Comparison of ENCODE assay signal across 8 cellular contexts in genomic region chr16:25014500-25015147, GRCh38. TPM values are rescaled to one million over a fixed set of nuclear protein-coding genes. Genes with fewer than 3 reads are reported as not detected.
DNase-seq lines count a peak whose midpoint lies in the region; ATAC-seq lines count a peak whose summit lies in the region.

No MANE protein-coding gene starts in this region.

- ATAC-seq in GM21447 (IDR thresholded peaks at IDR 0.05; ENCODE audit: unreplicated experiment) (peak; percentile 9), T-cell (replicated peaks in 1 of 4) (peak; percentile 25 to 59 (median 54))

- peak; percentile 76 for DNase-seq in D341Med (ENCODE audit: low spot score)
- peak in 17 of 34 experiments; percentile 0 to 26 (median 5) for DNase-seq in T-cell
- DNase-seq in central memory CD4-positive, alpha-beta T cell, result peak; percentile 22
- DNase-seq in islet precursor cell, result peak; percentile 82
- no peak for DNase-seq in skeletal muscle cell (ENCODE audit: low read depth)
- DNase-seq in NCI-H187 treated with DMSO at 0.1 percent for 48 hours (lab: John Stamatoyannopoulos, UW), result no peak

- H3K4me1 Mint-ChIP-seq in IgD-negative memory B cell, result peaks cover 48 to 61% (median 58%) of the 10 kb centered on the region in 3 donors
- peaks cover 83 to 88% (median 88%) of the 10 kb centered on the region in 3 donors for H3K4me1 Mint-ChIP-seq in T-cell

- CTCF ChIA-PET in T-cell (lab: Charles Lee), result interaction anchor here in 1 of 2 donors (0.8 to 2.6 kb wide), 6 partner anchors 17 to 284 kb away, joined by 3 to 16 read pairs (median 3); partner anchors contain the start of gene LCMT1

- H3K9me3 Mint-ChIP-seq in IgD-negative memory B cell (no peaks in the 10 kb centered on the region), T-cell (no peaks in the 10 kb centered on the region)

- H3K36me3 Mint-ChIP-seq in IgD-negative memory B cell, result peaks cover 20% of the 10 kb centered on the region
- H3K36me3 Mint-ChIP-seq in T-cell, result peaks cover 14% of the 10 kb centered on the region

- peak overlapping the region; percentile 60 for H3K4me3 ChIP-seq in skeletal muscle cell (ENCODE audit: low read depth, low read length)

- peak overlapping the region; percentile 83 to 90 (median 84) for H3K27ac Mint-ChIP-seq in IgD-negative memory B cell
- H3K27ac Mint-ChIP-seq in T-cell, result peak overlapping the region; percentile 96 to 97

- H3K27me3 Mint-ChIP-seq in IgD-negative memory B cell, result no peaks in the 10 kb centered on the region
- no peaks in the 10 kb centered on the region for H3K27me3 Mint-ChIP-seq in T-cell

- peak overlapping the region; percentile 94 to 98 (median 96) for H3K4me3 Mint-ChIP-seq in IgD-negative memory B cell
- peak overlapping the region; percentile 96 to 97 (median 97) for H3K4me3 Mint-ChIP-seq in T-cell

- POLR2A ChIA-PET in T-cell (lab: Charles Lee), result interaction anchor here (0.6 to 2.0 kb wide), 5 partner anchors 12 to 1137 kb away, joined by 4 to 15 read pairs (median 5); no protein-coding TSS in a partner anchor

RNA-seq across cellular contexts. Expression of gene ARHGAP17, which starts 0.5 kb away (rescaled TPM):
- polyA plus RNA-seq in IgD-negative memory B cell, result 153 TPM
- 10 to 100 TPM; 61.5 to 78.1 (median 72.5) TPM for total RNA-seq in T-cell

Comparison
In these comparisons a context has a peak if more than half of its experiments do, and no peak if none do; other contexts are left out.
1. DNase-seq: peak in D341Med (single experiment), central memory CD4-positive, alpha-beta T cell (single experiment) and islet precursor cell (single experiment); none in skeletal muscle cell (single experiment) and NCI-H187 treated with DMSO at 0.1 percent for 48 hours (single experiment).